Comparison of ENCODE assay signal across 1 cellular context in genomic region chr2:3647831-3648651, GRCh38.
TF ChIP-seq lines count a peak whose summit lies in the region.

No MANE protein-coding gene starts in this region.

TF ChIP-seq in SK-N-SH, 30 proteins besides CTCF, POLR2A, EP300 and RAD21 (continued from another document):
- TF ChIP-seq REST (IDR thresholded peaks at IDR 0.05; ENCODE audit: low read depth, low read length) = no peak
- TF ChIP-seq GATA2 (CRISPR knock-in tag; IDR thresholded peaks at IDR 0.05) = no peak
- no peak for TF ChIP-seq FOXJ3 (CRISPR knock-in tag; IDR thresholded peaks at IDR 0.05)
- no peak for TF ChIP-seq ELF1 (IDR thresholded peaks at IDR 0.05)
- no peak for TF ChIP-seq PBX3 (IDR thresholded peaks at IDR 0.05)
